Comparison of ENCODE assay signal across 1 cellular context in the genomic region with DNA sequence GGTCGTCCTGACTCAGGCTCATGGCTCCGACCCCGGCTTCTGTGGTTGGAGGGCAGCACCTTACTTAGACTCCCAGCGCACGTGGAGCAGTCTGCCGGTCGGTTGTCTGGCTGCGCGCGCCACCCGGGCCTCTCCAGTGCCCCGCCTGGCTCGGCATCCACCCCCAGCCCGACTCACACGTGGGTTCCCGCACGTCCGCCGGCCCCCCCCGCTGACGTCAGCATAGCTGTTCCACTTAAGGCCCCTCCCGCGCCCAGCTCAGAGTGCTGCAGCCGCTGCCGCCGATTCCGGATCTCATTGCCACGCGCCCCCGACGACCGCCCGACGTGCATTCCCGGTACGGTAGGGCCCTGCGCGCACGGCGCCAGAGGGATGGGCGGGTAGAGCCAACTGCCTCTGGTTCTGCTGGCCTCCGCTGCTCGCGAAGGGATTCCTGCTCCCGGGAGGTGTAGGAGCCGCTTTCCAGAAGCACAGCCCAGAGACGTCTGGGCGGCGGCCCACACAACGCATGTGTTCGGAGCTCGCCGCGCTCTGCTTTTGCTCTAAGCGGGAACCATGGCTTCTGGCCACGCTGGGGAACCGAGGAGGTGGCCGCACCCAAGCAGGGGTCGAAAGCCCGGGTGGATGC.
TF ChIP-seq lines count a peak whose summit lies in the region.

Gene LDHA (plus strand): TSS at position 264 of the 628 bp plus-strand sequence. CDS start 2,280 bp downstream, outside the sequence.

TF ChIP-seq in HepG2, 621 proteins besides CTCF, POLR2A, EP300 and RAD21 (continued from another document and continues in another):
- TF ChIP-seq SIX4 (CRISPR knock-in tag; IDR thresholded peaks at IDR 0.05) (0 out of 2 replicates have a peak, but pooled peaks have one; percentile 56), SOX5 (CRISPR knock-in tag; IDR thresholded peaks at IDR 0.05; ENCODE audit: borderline replicate concordance) (peak; percentile 73; the same call in 1 of the 2 replicates), TBX3 (IDR thresholded peaks at IDR 0.05; ENCODE audit: borderline replicate concordance) (no peak), ZNF556 (CRISPR knock-in tag; IDR thresholded peaks at IDR 0.05; ENCODE audit: borderline replicate concordance) (peak; percentile 72), SMC3 (IDR thresholded peaks at IDR 0.05; ENCODE audit: low read length) (no peak), ZSCAN12 (CRISPR knock-in tag; IDR thresholded peaks at IDR 0.05) (peak; percentile 98), AHDC1 (CRISPR knock-in tag; IDR thresholded peaks at IDR 0.05; ENCODE audit: borderline replicate concordance) (peak; percentile 66; the same call in 1 of the 2 replicates), ZNF883 (CRISPR knock-in tag; IDR thresholded peaks at IDR 0.05; ENCODE audit: not compliant biosample characterization) (peak; percentile 96), MZF1 (CRISPR knock-in tag; IDR thresholded peaks at IDR 0.05; ENCODE audit: borderline replicate concordance) (no peak), RFX1 (IDR thresholded peaks at IDR 0.05) (no peak), TAF1 (CRISPR knock-in tag; IDR thresholded peaks at IDR 0.05) (peak; percentile 95), KLF9 (CRISPR knock-in tag; IDR thresholded peaks at IDR 0.05; ENCODE audit: low read depth) (peak; percentile 82; the same call in 1 of the 2 replicates), RXRB (CRISPR knock-in tag; IDR thresholded peaks at IDR 0.05; ENCODE audit: borderline replicate concordance) (peak; percentile 75; the same call in 1 of the 2 replicates), ZNF83 (CRISPR knock-in tag; IDR thresholded peaks at IDR 0.05; ENCODE audit: borderline replicate concordance) (peak; percentile 79; the same call in 1 of the 2 replicates), ZNF605 (CRISPR knock-in tag; IDR thresholded peaks at IDR 0.05) (peak; percentile 98), ZNF124 (CRISPR knock-in tag; IDR thresholded peaks at IDR 0.05) (peak; percentile 89), TARDBP (CRISPR knock-in tag; IDR thresholded peaks at IDR 0.05) (peak; percentile 93), ZFP36L1 (CRISPR knock-in tag; IDR thresholded peaks at IDR 0.05) (peak; percentile 97), UBTF (CRISPR knock-in tag; IDR thresholded peaks at IDR 0.05) (peak; percentile 89), FOXK2 (IDR thresholded peaks at IDR 0.05) (no peak), FOXO1 (CRISPR knock-in tag; IDR thresholded peaks at IDR 0.05) (no peak; the same call in 1 of the 2 replicates), SMYD3 (CRISPR knock-in tag; IDR thresholded peaks at IDR 0.05) (peak; percentile 99), ELK4 (CRISPR knock-in tag; IDR thresholded peaks at IDR 0.05; ENCODE audit: borderline replicate concordance) (0 out of 2 replicates have a peak, but pooled peaks have one; percentile 14), TSC22D2 (CRISPR knock-in tag; IDR thresholded peaks at IDR 0.05; ENCODE audit: borderline replicate concordance) (0 out of 2 replicates have a peak, but pooled peaks have one; percentile 73), ZNF296 (CRISPR knock-in tag; conservative IDR thresholded peaks at IDR 0.05) (no peak), SMARCC2 (IDR thresholded peaks at IDR 0.05) (no peak), REPIN1 (CRISPR knock-in tag; IDR thresholded peaks at IDR 0.05; ENCODE audit: borderline replicate concordance, low read depth) (peak; percentile 96), ZHX1 (CRISPR knock-in tag; IDR thresholded peaks at IDR 0.05; ENCODE audit: low read depth) (peak; percentile 93; the same call in 1 of the 2 replicates), ZNF776 (CRISPR knock-in tag; IDR thresholded peaks at IDR 0.05) (peak; percentile 99), ZNF230 (CRISPR knock-in tag; IDR thresholded peaks at IDR 0.05) (peak; percentile 99), ZNF432 (CRISPR knock-in tag; IDR thresholded peaks at IDR 0.05; ENCODE audit: borderline replicate concordance) (no peak; the same call in 1 of the 2 replicates), ZNF879 (CRISPR knock-in tag; IDR thresholded peaks at IDR 0.05) (peak; percentile 98), SMAD1 (CRISPR knock-in tag; IDR thresholded peaks at IDR 0.05; ENCODE audit: borderline replicate concordance, low read depth) (peak; percentile 92; the same call in 1 of the 2 replicates)
- TF ChIP-seq, protein P1, sequence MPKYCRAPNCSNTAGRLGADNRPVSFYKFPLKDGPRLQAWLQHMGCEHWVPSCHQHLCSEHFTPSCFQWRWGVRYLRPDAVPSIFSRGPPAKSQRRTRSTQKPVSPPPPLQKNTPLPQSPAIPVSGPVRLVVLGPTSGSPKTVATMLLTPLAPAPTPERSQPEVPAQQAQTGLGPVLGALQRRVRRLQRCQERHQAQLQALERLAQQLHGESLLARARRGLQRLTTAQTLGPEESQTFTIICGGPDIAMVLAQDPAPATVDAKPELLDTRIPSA (CRISPR knock-in tag; IDR thresholded peaks at IDR 0.05; ENCODE audit: borderline replicate concordance), result peak; percentile 98
- TF ChIP-seq, protein P2, sequence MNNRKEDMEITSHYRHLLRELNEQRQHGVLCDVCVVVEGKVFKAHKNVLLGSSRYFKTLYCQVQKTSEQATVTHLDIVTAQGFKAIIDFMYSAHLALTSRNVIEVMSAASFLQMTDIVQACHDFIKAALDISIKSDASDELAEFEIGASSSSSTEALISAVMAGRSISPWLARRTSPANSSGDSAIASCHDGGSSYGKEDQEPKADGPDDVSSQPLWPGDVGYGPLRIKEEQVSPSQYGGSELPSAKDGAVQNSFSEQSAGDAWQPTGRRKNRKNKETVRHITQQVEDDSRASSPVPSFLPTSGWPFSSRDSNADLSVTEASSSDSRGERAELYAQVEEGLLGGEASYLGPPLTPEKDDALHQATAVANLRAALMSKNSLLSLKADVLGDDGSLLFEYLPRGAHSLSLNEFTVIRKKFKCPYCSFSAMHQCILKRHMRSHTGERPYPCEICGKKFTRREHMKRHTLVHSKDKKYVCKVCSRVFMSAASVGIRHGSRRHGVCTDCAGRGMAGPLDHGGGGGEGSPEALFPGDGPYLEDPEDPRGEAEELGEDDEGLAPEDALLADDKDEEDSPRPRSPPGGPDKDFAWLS (CRISPR knock-in tag; IDR thresholded peaks at IDR 0.05; ENCODE audit: borderline replicate concordance), result peak; percentile 53; the same call in 1 of the 2 replicates
- TF ChIP-seq, protein P3, sequence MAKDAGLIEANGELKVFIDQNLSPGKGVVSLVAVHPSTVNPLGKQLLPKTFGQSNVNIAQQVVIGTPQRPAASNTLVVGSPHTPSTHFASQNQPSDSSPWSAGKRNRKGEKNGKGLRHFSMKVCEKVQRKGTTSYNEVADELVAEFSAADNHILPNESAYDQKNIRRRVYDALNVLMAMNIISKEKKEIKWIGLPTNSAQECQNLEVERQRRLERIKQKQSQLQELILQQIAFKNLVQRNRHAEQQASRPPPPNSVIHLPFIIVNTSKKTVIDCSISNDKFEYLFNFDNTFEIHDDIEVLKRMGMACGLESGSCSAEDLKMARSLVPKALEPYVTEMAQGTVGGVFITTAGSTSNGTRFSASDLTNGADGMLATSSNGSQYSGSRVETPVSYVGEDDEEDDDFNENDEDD (CRISPR knock-in tag; IDR thresholded peaks at IDR 0.05; ENCODE audit: borderline replicate concordance), result peak; percentile 97; the same call in 1 of the 2 replicates
- TF ChIP-seq, protein P4, sequence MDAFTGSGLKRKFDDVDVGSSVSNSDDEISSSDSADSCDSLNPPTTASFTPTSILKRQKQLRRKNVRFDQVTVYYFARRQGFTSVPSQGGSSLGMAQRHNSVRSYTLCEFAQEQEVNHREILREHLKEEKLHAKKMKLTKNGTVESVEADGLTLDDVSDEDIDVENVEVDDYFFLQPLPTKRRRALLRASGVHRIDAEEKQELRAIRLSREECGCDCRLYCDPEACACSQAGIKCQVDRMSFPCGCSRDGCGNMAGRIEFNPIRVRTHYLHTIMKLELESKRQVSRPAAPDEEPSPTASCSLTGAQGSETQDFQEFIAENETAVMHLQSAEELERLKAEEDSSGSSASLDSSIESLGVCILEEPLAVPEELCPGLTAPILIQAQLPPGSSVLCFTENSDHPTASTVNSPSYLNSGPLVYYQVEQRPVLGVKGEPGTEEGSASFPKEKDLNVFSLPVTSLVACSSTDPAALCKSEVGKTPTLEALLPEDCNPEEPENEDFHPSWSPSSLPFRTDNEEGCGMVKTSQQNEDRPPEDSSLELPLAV (CRISPR knock-in tag; conservative IDR thresholded peaks at IDR 0.05; ENCODE audit: low read depth), result peak; percentile 96; the same call in 1 of the 2 replicates
- TF ChIP-seq, protein P5, sequence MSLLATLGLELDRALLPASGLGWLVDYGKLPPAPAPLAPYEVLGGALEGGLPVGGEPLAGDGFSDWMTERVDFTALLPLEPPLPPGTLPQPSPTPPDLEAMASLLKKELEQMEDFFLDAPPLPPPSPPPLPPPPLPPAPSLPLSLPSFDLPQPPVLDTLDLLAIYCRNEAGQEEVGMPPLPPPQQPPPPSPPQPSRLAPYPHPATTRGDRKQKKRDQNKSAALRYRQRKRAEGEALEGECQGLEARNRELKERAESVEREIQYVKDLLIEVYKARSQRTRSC (CRISPR knock-in tag; IDR thresholded peaks at IDR 0.05; ENCODE audit: low read depth), result no peak
